In genomic region chr6:127267742-127268588, GRCh38 we compare ENCODE assay signal across 8 cellular contexts. TPM values are rescaled to one million over a fixed set of nuclear protein-coding genes. Genes with fewer than 3 reads are reported as not detected.
A peak's percentile ranks its signal among the peaks of the same experiment; 100 is the strongest.
DNase-seq lines count a peak whose midpoint lies in the region; ATAC-seq and TF ChIP-seq lines count a peak whose summit lies in the region.

No MANE protein-coding gene starts in this region.

- peaks cover 11% of the 10 kb centered on the region for H3K36me3 Mint-ChIP-seq in CD4-positive, alpha-beta T cell (ENCODE audit: low read depth)
- peaks cover 4% of the 10 kb centered on the region for H3K36me3 Mint-ChIP-seq in glutamatergic neuron (ENCODE audit: unreplicated experiment)

- DNase-seq in CD4-positive, alpha-beta T cell, result no peak
- DNase-seq in HFF-Myc (ENCODE audit: extremely low read depth, low read depth), result no peak
- no peak for DNase-seq in glutamatergic neuron
- DNase-seq in skeletal muscle cell (ENCODE audit: low read depth), result no peak
- no peak for DNase-seq in NCI-H226
- DNase-seq in SIG-M5 treated with dmso at 0.1 percent for 504 hours (lab: John Stamatoyannopoulos, UW; ENCODE audit: unreplicated experiment), result no peak
- no peak for DNase-seq in H4 (ENCODE audit: low spot score)

- intact Hi-C loops in CD4-positive, alpha-beta T cell (cut with DNase I, micrococcal nuclease), result loop anchor here (5.0 to 10.0 kb wide), 5 partner anchors 74 to 1483 kb away; partner anchors contain the start of genes ECHDC1 (in 1 of the 2), PTPRK (in 1 of the 2) and TRMT11 (in 1 of the 2)

- peak overlapping the region; percentile 96 for H3K27ac Mint-ChIP-seq in CD4-positive, alpha-beta T cell
- H3K27ac Mint-ChIP-seq in glutamatergic neuron (ENCODE audit: unreplicated experiment), result peak overlapping the region; percentile 100

- H3K9me3 Mint-ChIP-seq in CD4-positive, alpha-beta T cell, result no peaks in the 10 kb centered on the region
- peaks cover 14% of the 10 kb centered on the region for H3K9me3 Mint-ChIP-seq in glutamatergic neuron (ENCODE audit: unreplicated experiment)

- POLR2A ChIA-PET in CD4-positive, alpha-beta T cell (lab: Charles Lee), result interaction anchor here (0.6 to 2.2 kb wide), 9 partner anchors 8 to 1487 kb away, joined by 3 to 16 read pairs (median 10); partner anchors contain the start of genes ECHDC1 and NCOA7

- H3K4me3 ChIP-seq in HFF-Myc (replicated peaks; ENCODE audit: low read depth, low read length) (peak overlapping the region; percentile 86), skeletal muscle cell (ENCODE audit: low read depth, low read length) (peak overlapping the region; percentile 83)

- H3K27me3 ChIP-seq in CD4-positive, alpha-beta T cell (ENCODE audit: control insufficient read depth, insufficient read depth, low read length), result no peaks in the 10 kb centered on the region

- H3K4me1 Mint-ChIP-seq in CD4-positive, alpha-beta T cell (ENCODE audit: low read depth), result peaks cover 63% of the 10 kb centered on the region
- H3K4me1 Mint-ChIP-seq in glutamatergic neuron (ENCODE audit: low read depth, unreplicated experiment), result peaks cover 15% of the 10 kb centered on the region

- H3K9me3 ChIP-seq in CD4-positive, alpha-beta T cell (ENCODE audit: control insufficient read depth, low read length), result no peaks in the 10 kb centered on the region

- no peak for TF ChIP-seq CTCF in CD4-positive, alpha-beta T cell (IDR thresholded peaks at IDR 0.05)
- no peak for TF ChIP-seq CTCF in HFF-Myc (IDR thresholded peaks at IDR 0.05; ENCODE audit: low read depth, low read length, missing control alignments)
- TF ChIP-seq CTCF in VCaP (conservative IDR thresholded peaks at IDR 0.05), result no peak
- TF ChIP-seq CTCF in glutamatergic neuron (IDR thresholded peaks at IDR 0.05; ENCODE audit: partially characterized antibody, unreplicated experiment), result no peak

- CTCF ChIA-PET in CD4-positive, alpha-beta T cell (lab: Charles Lee), result interaction anchor here (1.7 to 2.0 kb wide), 2 partner anchors 7 to 248 kb away, joined by 7 to 15 read pairs; no protein-coding TSS in a partner anchor

- H3K27ac ChIP-seq in CD4-positive, alpha-beta T cell (ENCODE audit: low read depth, low read length), result peak overlapping the region; percentile 89
- peak overlapping the region; percentile 96 for H3K27ac ChIP-seq in VCaP

- H3K27me3 Mint-ChIP-seq in CD4-positive, alpha-beta T cell, result no peaks in the 10 kb centered on the region
- H3K27me3 Mint-ChIP-seq in glutamatergic neuron (ENCODE audit: unreplicated experiment), result peaks cover 11% of the 10 kb centered on the region

- ATAC-seq in CD4-positive, alpha-beta T cell (ENCODE audit: poor library complexity), result no peak

- H3K4me3 Mint-ChIP-seq in CD4-positive, alpha-beta T cell, result peak overlapping the region; percentile 98
- H3K4me3 Mint-ChIP-seq in glutamatergic neuron (ENCODE audit: unreplicated experiment), result peak overlapping the region; percentile 100

RNA-seq across cellular contexts. Expression of gene RNF146, which starts 1.3 kb away (rescaled TPM):
- 10 to 100 TPM; 12.5 to 14.1 TPM for total RNA-seq in CD4-positive, alpha-beta T cell
- total RNA-seq in glutamatergic neuron (ENCODE audit: unreplicated experiment), result 71.1 TPM
- total RNA-seq in H4 (2014; rRNA removed; shearing (Covaris generic)), result 18.0 and 18.9 TPM in 2 replicates
